Comparison of ENCODE assay signal across 1 cellular context in the genomic region with DNA sequence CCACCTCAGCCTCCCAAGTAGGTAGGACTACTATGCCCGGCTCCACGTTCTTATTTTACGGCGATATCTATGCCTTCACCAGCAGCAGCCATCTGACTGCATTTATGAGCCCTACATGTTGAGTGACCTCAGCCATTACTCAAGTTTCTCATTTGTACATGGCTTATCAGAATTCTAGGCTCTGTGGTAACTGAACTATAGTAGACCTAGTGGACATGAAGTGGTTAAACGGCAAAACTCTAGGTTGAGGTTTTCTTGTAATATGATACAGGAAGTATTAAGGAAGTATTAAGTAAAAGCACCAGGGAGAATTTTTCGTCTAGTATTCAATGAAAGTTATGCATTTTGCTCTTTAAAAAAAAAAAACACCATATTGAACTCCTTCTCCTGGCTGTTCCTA.
TF ChIP-seq lines count a peak whose summit lies in the region.

No MANE protein-coding gene starts in this region.

TF ChIP-seq in SK-N-SH, 30 proteins besides CTCF, POLR2A, EP300 and RAD21 (continued from another document):
- TF ChIP-seq REST (IDR thresholded peaks at IDR 0.05; ENCODE audit: low read depth, low read length) (no peak), TCF12 (IDR thresholded peaks at IDR 0.05) (no peak), CHD2 (IDR thresholded peaks at IDR 0.05; ENCODE audit: low read length, partially characterized antibody) (no peak), JUND (IDR thresholded peaks at IDR 0.05) (no peak), NRF1 (IDR thresholded peaks at IDR 0.05; ENCODE audit: low read depth, low read length) (no peak), EZH2phosphoT487 (IDR thresholded peaks at IDR 0.05; ENCODE audit: borderline replicate concordance, low read depth) (no peak), ELF1 (IDR thresholded peaks at IDR 0.05) (no peak), GABPA (IDR thresholded peaks at IDR 0.05; ENCODE audit: low read depth) (no peak), FOXM1 (IDR thresholded peaks at IDR 0.05; ENCODE audit: low read depth) (no peak), RCOR1 (IDR thresholded peaks at IDR 0.05; ENCODE audit: low read length) (no peak)
- TF ChIP-seq, protein P1, sequence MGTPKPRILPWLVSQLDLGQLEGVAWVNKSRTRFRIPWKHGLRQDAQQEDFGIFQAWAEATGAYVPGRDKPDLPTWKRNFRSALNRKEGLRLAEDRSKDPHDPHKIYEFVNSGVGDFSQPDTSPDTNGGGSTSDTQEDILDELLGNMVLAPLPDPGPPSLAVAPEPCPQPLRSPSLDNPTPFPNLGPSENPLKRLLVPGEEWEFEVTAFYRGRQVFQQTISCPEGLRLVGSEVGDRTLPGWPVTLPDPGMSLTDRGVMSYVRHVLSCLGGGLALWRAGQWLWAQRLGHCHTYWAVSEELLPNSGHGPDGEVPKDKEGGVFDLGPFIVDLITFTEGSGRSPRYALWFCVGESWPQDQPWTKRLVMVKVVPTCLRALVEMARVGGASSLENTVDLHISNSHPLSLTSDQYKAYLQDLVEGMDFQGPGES (IDR thresholded peaks at IDR 0.05; ENCODE audit: low read depth, low read length) = no peak
TF ChIP-seq in SK-N-SH: peak in this region for 0.
